1 cellular context compared by ENCODE assay signal in the genomic region with DNA sequence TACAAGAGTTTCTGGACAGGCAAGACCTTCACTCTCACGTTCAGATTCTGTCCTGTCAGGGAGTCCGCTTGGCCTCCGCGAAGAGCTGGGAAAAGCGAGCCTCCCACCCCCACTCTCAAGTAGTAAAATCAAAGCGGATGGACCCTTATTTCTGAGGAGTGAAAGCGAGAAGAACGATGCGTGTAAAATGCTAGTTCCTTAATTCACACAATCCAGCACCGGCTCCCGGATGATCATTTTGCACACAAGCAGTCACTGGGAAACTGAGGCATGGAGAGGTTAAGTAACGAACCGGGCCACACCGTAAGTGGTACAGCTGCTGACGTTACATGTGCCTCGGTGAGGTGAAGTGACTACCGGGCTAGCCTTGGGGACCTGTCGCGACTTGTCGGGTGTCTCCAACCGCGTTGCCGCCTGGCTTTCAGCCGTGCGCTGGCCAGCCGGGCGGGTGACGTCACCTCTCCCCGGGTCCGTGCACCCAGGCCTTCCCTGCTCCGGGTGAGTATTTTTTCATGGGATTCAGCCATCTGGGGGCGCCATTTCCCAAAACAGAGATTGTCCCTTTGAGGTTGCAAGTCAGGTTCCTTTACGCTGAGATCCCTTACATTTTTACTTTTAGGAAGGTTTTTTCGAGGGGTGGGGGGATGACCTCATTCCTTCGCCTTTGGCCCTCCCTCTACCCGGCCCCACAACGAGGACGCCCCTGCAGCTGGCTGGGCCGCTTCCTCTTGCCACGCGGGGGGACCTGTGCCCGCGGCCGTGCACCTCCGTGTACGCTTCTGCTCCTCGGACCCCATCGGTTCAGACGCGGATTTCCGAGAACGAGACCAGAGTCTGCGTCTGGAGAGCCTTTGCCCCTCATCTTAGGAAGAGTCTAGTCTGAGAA.
TF ChIP-seq lines count a peak whose summit lies in the region.

No MANE protein-coding gene starts in this region.

TF ChIP-seq in HCT116, 20 proteins besides CTCF, POLR2A, EP300 and RAD21 (continued from another document):
- TF ChIP-seq, protein P1, sequence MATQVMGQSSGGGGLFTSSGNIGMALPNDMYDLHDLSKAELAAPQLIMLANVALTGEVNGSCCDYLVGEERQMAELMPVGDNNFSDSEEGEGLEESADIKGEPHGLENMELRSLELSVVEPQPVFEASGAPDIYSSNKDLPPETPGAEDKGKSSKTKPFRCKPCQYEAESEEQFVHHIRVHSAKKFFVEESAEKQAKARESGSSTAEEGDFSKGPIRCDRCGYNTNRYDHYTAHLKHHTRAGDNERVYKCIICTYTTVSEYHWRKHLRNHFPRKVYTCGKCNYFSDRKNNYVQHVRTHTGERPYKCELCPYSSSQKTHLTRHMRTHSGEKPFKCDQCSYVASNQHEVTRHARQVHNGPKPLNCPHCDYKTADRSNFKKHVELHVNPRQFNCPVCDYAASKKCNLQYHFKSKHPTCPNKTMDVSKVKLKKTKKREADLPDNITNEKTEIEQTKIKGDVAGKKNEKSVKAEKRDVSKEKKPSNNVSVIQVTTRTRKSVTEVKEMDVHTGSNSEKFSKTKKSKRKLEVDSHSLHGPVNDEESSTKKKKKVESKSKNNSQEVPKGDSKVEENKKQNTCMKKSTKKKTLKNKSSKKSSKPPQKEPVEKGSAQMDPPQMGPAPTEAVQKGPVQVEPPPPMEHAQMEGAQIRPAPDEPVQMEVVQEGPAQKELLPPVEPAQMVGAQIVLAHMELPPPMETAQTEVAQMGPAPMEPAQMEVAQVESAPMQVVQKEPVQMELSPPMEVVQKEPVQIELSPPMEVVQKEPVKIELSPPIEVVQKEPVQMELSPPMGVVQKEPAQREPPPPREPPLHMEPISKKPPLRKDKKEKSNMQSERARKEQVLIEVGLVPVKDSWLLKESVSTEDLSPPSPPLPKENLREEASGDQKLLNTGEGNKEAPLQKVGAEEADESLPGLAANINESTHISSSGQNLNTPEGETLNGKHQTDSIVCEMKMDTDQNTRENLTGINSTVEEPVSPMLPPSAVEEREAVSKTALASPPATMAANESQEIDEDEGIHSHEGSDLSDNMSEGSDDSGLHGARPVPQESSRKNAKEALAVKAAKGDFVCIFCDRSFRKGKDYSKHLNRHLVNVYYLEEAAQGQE (IDR thresholded peaks at IDR 0.05; ENCODE audit: low read depth), result no peak
- TF ChIP-seq ELF1 (IDR thresholded peaks at IDR 0.05; ENCODE audit: borderline replicate concordance, low read depth) (no peak), SRF (IDR thresholded peaks at IDR 0.05; ENCODE audit: low read depth) (no peak), TCF7L2 (IDR thresholded peaks at IDR 0.05; ENCODE audit: borderline replicate concordance, extremely low read depth, insufficient read depth, insufficient read length) (no peak), ZFX (IDR thresholded peaks at IDR 0.05) (no peak)
TF ChIP-seq in HCT116: peak in this region for 0.
